Comparison of ENCODE assay signal across 8 cellular contexts in the genomic region with DNA sequence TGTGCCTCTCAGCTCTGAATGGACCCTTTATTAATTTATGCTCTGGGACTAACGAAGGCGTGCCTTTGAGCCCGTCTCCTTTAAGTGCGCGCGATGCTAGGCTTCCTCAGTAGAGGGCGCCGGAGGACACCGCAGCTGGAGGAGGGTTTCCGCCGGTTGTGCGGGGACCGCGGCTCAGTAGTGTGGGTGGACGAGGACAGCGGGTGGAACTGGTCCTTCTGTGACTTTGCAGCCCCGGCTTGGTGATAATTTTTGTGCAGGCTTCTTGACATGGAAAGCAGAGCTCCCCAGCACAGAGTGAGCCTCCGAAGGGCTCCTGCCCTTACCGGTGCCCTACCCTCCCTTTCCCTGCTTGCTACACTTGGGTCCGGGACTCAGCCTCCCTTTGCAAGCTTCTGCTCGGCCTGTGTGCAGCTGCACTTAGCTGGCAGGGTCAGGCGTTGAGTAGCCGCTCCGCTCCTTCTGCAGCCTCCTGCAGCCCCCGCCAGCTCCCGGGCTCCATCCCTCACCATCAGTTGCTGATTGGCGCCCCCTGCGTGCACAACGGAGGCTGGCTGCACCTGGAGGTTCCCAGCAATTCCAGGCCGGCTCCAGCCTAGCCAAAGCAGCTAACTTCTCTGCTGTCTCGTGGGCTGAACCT. TPM values are rescaled to one million over a fixed set of nuclear protein-coding genes. Genes with fewer than 3 reads are reported as not detected.
DNase-seq lines count a peak whose midpoint lies in the region; ATAC-seq and TF ChIP-seq lines count a peak whose summit lies in the region.

No MANE protein-coding gene starts in this region.

- peak; percentile 58 to 85 (median 74) for DNase-seq in CD8-positive, alpha-beta T cell
- peak; percentile 33 for DNase-seq in NOMO-1 treated with dmso at 0.1 percent for 144 hours (lab: John Stamatoyannopoulos, UW; ENCODE audit: unreplicated experiment)
- DNase-seq in activated T-cell treated with anti-CD3 and anti-CD28 coated beads for 24 hours (ENCODE audit: low read depth), result peak; percentile 75
- peak; percentile 73 for DNase-seq in epithelial cell of esophagus (ENCODE audit: low read depth)
- DNase-seq in middle frontal gyrus (ENCODE audit: extremely low spot score, low spot score), result peak; percentile 80
- DNase-seq in stimulated activated CD8-positive, alpha-beta memory T cell treated with anti-CD3 and anti-CD28 coated beads, Interleukin-2, amount 100 ng/mL, for 1 hour (ENCODE audit: low read depth in 2 of 2), result peak; percentile 50 to 58

- no peaks in the 10 kb centered on the region for H3K36me3 ChIP-seq in CD8-positive, alpha-beta T cell (ENCODE audit: insufficient read depth, low read length)

- H3K27me3 Mint-ChIP-seq in CD8-positive, alpha-beta T cell (ENCODE audit: low read depth), result peaks cover 12% of the 10 kb centered on the region

- POLR2A ChIA-PET in CD8-positive, alpha-beta T cell (lab: Charles Lee), result interaction anchor here (1.6 kb wide), 1 partner anchor 26 kb away, joined by 10 read pairs; the partner anchor contains the start of gene BOD1L1

- no peak overlapping the region for H3K27ac ChIP-seq in CD8-positive, alpha-beta T cell (ENCODE audit: low read depth, low read length)

- no peaks in the 10 kb centered on the region for H3K27me3 ChIP-seq in CD8-positive, alpha-beta T cell (ENCODE audit: insufficient read depth, low read length)

- no peaks in the 10 kb centered on the region for H3K9me3 Mint-ChIP-seq in CD8-positive, alpha-beta T cell

- intact Hi-C loops in CD8-positive, alpha-beta T cell (cut with DNase I, micrococcal nuclease), result loop anchor here (1.0 to 10.0 kb wide), 8 partner anchors 27 to 1997 kb away; partner anchors contain the start of genes BOD1L1 (in 1 of the 2), CPEB2 (in 1 of the 2) and RAB28 (in 1 of the 2)

- TF ChIP-seq CTCF in CD8-positive, alpha-beta T cell (IDR thresholded peaks at IDR 0.05), result peak; percentile 80
- peak; percentile 93 for TF ChIP-seq CTCF in epithelial cell of esophagus (IDR thresholded peaks at IDR 0.05; ENCODE audit: insufficient read depth, low read depth, low read length, missing control alignments)

- H3K4me1 Mint-ChIP-seq in CD8-positive, alpha-beta T cell (ENCODE audit: low read depth), result peaks cover 16% of the 10 kb centered on the region

- H3K36me3 Mint-ChIP-seq in CD8-positive, alpha-beta T cell, result no peaks in the 10 kb centered on the region

- H3K4me1 ChIP-seq in CD8-positive, alpha-beta T cell (ENCODE audit: insufficient read depth, low read length), result peaks cover 4% of the 10 kb centered on the region

- no peak overlapping the region for H3K27ac Mint-ChIP-seq in CD8-positive, alpha-beta T cell

- peak overlapping the region; percentile 65 for H3K4me3 ChIP-seq in CD8-positive, alpha-beta T cell (ENCODE audit: low read depth, low read length)
- peak overlapping the region; percentile 53 for H3K4me3 ChIP-seq in epithelial cell of esophagus (ENCODE audit: low read length)

- peak overlapping the region; percentile 87 for H3K4me3 Mint-ChIP-seq in CD8-positive, alpha-beta T cell

- CTCF ChIA-PET in CD8-positive, alpha-beta T cell (lab: Charles Lee), result interaction anchor here (0.6 to 4.2 kb wide), 14 partner anchors 11 to 1803 kb away, joined by 3 to 65 read pairs (median 4); partner anchors contain the start of gene BOD1L1

- no peaks in the 10 kb centered on the region for H3K9me3 ChIP-seq in CD8-positive, alpha-beta T cell (ENCODE audit: low read length)

- peak; percentile 95 for ATAC-seq in CD8-positive, alpha-beta T cell
- ATAC-seq in GM19463 (IDR thresholded peaks at IDR 0.05; ENCODE audit: unreplicated experiment), result peak; percentile 94
- peak; percentile 87 for ATAC-seq in HG03571 (IDR thresholded peaks at IDR 0.05; ENCODE audit: unreplicated experiment)

RNA-seq across cellular contexts. Expression of gene BOD1L1, which starts 26.8 kb away (rescaled TPM):
- 10 to 100 TPM; 44.0 to 48.3 TPM for total RNA-seq in CD8-positive, alpha-beta T cell
